ENCODE assay signal across 1 cellular context in the genomic region with DNA sequence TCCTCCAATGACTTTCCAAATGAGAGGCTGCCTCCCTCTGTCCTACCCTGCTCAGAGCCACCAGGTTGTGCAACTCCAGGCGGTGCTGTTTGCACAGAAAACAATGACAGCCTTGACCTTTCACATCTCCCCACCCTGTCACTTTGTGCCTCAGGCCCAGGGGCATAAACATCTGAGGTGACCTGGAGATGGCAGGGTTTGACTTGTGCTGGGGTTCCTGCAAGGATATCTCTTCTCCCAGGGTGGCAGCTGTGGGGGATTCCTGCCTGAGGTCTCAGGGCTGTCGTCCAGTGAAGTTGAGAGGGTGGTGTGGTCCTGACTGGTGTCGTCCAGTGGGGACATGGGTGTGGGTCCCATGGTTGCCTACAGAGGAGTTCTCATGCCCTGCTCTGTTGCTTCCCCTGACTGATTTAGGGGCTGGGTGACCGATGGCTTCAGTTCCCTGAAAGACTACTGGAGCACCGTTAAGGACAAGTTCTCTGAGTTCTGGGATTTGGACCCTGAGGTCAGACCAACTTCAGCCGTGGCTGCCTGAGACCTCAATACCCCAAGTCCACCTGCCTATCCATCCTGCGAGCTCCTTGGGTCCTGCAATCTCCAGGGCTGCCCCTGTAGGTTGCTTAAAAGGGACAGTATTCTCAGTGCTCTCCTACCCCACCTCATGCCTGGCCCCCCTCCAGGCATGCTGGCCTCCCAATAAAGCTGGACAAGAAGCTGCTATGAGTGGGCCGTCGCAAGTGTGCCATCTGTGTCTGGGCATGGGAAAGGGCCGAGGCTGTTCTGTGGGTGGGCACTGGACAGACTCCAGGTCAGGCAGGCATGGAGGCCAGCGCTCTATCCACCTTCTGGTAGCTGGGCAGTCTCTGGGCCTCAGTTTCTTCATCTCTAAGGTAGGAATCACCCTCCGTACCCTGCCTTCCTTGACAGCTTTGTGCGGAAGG.
TF ChIP-seq lines count a peak whose summit lies in the region.

No MANE protein-coding gene starts in this region.

TF ChIP-seq in HepG2, 621 proteins besides CTCF, POLR2A, EP300 and RAD21 (continued from another document and continues in another):
- TF ChIP-seq, protein P1, sequence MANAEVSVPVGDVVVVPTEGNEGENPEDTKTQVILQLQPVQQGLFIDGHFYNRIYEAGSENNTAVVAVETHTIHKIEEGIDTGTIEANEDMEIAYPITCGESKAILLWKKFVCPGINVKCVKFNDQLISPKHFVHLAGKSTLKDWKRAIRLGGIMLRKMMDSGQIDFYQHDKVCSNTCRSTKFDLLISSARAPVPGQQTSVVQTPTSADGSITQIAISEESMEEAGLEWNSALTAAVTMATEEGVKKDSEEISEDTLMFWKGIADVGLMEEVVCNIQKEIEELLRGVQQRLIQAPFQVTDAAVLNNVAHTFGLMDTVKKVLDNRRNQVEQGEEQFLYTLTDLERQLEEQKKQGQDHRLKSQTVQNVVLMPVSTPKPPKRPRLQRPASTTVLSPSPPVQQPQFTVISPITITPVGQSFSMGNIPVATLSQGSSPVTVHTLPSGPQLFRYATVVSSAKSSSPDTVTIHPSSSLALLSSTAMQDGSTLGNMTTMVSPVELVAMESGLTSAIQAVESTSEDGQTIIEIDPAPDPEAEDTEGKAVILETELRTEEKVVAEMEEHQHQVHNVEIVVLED (CRISPR knock-in tag; IDR thresholded peaks at IDR 0.05; ENCODE audit: borderline replicate concordance) = peak; percentile 56; the same call in 1 of the 2 replicates
- TF ChIP-seq SALL2 (CRISPR knock-in tag; IDR thresholded peaks at IDR 0.05) (peak; percentile 74; the same call in 1 of the 2 replicates), TAF15 (IDR thresholded peaks at IDR 0.05; ENCODE audit: low read depth, low read length, poor library complexity, severe bottlenecking) (no peak), SNRNP70 (IDR thresholded peaks at IDR 0.05; ENCODE audit: low read depth, low read length) (no peak), ZNF382 (CRISPR knock-in tag; IDR thresholded peaks at IDR 0.05; ENCODE audit: borderline replicate concordance) (no peak), ZNF605 (CRISPR knock-in tag; IDR thresholded peaks at IDR 0.05) (peak; percentile 88), ZNF768 (CRISPR knock-in tag; IDR thresholded peaks at IDR 0.05) (no peak), SRSF1 (optimal IDR thresholded peaks at IDR 0.05; ENCODE audit: low read depth, low read length) (no peak), POLR2G (IDR thresholded peaks at IDR 0.05; ENCODE audit: low read depth, low read length) (peak; percentile 59), DPF2 (CRISPR knock-in tag; IDR thresholded peaks at IDR 0.05; ENCODE audit: borderline replicate concordance, low read depth) (peak; percentile 98), PHF21A (CRISPR knock-in tag; IDR thresholded peaks at IDR 0.05) (peak; percentile 96), ZNF720 (CRISPR knock-in tag; IDR thresholded peaks at IDR 0.05) (no peak), NR2F6 (IDR thresholded peaks at IDR 0.05) (peak; percentile 100), NR2F6 (CRISPR knock-in tag; IDR thresholded peaks at IDR 0.05) (peak; percentile 100), REXO4 (CRISPR knock-in tag; IDR thresholded peaks at IDR 0.05; ENCODE audit: borderline replicate concordance) (peak; percentile 18; the same call in 1 of the 2 replicates), SP1 (IDR thresholded peaks at IDR 0.05) (no peak), SP1 (CRISPR knock-in tag; IDR thresholded peaks at IDR 0.05) (peak; percentile 56; the same call in 1 of the 2 replicates), ZNF788 (CRISPR knock-in tag; IDR thresholded peaks at IDR 0.05; ENCODE audit: borderline replicate concordance) (peak; percentile 93; the same call in 1 of the 2 replicates)
- TF ChIP-seq, protein P2, sequence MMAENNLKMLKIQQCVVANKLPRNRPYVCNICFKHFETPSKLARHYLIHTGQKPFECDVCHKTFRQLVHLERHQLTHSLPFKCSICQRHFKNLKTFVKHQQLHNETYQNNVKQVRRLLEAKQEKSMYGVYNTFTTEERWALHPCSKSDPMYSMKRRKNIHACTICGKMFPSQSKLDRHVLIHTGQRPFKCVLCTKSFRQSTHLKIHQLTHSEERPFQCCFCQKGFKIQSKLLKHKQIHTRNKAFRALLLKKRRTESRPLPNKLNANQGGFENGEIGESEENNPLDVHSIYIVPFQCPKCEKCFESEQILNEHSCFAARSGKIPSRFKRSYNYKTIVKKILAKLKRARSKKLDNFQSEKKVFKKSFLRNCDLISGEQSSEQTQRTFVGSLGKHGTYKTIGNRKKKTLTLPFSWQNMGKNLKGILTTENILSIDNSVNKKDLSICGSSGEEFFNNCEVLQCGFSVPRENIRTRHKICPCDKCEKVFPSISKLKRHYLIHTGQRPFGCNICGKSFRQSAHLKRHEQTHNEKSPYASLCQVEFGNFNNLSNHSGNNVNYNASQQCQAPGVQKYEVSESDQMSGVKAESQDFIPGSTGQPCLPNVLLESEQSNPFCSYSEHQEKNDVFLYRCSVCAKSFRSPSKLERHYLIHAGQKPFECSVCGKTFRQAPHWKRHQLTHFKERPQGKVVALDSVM (CRISPR knock-in tag; IDR thresholded peaks at IDR 0.05) = peak; percentile 95
- TF ChIP-seq, protein P3, sequence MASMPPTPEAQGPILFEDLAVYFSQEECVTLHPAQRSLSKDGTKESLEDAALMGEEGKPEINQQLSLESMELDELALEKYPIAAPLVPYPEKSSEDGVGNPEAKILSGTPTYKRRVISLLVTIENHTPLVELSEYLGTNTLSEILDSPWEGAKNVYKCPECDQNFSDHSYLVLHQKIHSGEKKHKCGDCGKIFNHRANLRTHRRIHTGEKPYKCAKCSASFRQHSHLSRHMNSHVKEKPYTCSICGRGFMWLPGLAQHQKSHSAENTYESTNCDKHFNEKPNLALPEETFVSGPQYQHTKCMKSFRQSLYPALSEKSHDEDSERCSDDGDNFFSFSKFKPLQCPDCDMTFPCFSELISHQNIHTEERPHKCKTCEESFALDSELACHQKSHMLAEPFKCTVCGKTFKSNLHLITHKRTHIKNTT (CRISPR knock-in tag; IDR thresholded peaks at IDR 0.05) = 0 out of 2 replicates have a peak, but pooled peaks have one; percentile 56
- TF ChIP-seq, protein P4, sequence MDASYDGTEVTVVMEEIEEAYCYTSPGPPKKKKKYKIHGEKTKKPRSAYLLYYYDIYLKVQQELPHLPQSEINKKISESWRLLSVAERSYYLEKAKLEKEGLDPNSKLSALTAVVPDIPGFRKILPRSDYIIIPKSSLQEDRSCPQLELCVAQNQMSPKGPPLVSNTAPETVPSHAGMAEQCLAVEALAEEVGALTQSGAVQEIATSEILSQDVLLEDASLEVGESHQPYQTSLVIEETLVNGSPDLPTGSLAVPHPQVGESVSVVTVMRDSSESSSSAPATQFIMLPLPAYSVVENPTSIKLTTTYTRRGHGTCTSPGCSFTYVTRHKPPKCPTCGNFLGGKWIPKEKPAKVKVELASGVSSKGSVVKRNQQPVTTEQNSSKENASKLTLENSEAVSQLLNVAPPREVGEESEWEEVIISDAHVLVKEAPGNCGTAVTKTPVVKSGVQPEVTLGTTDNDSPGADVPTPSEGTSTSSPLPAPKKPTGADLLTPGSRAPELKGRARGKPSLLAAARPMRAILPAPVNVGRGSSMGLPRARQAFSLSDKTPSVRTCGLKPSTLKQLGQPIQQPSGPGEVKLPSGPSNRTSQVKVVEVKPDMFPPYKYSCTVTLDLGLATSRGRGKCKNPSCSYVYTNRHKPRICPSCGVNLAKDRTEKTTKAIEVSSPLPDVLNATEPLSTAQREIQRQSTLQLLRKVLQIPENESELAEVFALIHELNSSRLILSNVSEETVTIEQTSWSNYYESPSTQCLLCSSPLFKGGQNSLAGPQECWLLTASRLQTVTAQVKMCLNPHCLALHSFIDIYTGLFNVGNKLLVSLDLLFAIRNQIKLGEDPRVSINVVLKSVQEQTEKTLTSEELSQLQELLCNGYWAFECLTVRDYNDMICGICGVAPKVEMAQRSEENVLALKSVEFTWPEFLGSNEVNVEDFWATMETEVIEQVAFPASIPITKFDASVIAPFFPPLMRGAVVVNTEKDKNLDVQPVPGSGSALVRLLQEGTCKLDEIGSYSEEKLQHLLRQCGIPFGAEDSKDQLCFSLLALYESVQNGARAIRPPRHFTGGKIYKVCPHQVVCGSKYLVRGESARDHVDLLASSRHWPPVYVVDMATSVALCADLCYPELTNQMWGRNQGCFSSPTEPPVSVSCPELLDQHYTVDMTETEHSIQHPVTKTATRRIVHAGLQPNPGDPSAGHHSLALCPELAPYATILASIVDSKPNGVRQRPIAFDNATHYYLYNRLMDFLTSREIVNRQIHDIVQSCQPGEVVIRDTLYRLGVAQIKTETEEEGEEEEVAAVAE (CRISPR knock-in tag; IDR thresholded peaks at IDR 0.05; ENCODE audit: borderline replicate concordance) = peak; percentile 95
- TF ChIP-seq, protein P5, sequence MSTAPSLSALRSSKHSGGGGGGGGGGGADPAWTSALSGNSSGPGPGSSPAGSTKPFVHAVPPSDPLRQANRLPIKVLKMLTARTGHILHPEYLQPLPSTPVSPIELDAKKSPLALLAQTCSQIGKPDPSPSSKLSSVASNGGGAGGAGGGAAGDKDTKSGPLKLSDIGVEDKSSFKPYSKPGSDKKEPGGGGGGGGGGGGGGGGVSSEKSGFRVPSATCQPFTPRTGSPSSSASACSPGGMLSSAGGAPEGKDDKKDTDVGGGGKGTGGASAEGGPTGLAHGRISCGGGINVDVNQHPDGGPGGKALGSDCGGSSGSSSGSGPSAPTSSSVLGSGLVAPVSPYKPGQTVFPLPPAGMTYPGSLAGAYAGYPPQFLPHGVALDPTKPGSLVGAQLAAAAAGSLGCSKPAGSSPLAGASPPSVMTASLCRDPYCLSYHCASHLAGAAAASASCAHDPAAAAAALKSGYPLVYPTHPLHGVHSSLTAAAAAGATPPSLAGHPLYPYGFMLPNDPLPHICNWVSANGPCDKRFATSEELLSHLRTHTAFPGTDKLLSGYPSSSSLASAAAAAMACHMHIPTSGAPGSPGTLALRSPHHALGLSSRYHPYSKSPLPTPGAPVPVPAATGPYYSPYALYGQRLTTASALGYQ (CRISPR knock-in tag; IDR thresholded peaks at IDR 0.05) = peak; percentile 97
- TF ChIP-seq, protein P6, sequence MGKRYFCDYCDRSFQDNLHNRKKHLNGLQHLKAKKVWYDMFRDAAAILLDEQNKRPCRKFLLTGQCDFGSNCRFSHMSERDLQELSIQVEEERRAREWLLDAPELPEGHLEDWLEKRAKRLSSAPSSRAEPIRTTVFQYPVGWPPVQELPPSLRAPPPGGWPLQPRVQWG (CRISPR knock-in tag; IDR thresholded peaks at IDR 0.05; ENCODE audit: borderline replicate concordance, low read depth) = no peak
- TF ChIP-seq, protein P7, sequence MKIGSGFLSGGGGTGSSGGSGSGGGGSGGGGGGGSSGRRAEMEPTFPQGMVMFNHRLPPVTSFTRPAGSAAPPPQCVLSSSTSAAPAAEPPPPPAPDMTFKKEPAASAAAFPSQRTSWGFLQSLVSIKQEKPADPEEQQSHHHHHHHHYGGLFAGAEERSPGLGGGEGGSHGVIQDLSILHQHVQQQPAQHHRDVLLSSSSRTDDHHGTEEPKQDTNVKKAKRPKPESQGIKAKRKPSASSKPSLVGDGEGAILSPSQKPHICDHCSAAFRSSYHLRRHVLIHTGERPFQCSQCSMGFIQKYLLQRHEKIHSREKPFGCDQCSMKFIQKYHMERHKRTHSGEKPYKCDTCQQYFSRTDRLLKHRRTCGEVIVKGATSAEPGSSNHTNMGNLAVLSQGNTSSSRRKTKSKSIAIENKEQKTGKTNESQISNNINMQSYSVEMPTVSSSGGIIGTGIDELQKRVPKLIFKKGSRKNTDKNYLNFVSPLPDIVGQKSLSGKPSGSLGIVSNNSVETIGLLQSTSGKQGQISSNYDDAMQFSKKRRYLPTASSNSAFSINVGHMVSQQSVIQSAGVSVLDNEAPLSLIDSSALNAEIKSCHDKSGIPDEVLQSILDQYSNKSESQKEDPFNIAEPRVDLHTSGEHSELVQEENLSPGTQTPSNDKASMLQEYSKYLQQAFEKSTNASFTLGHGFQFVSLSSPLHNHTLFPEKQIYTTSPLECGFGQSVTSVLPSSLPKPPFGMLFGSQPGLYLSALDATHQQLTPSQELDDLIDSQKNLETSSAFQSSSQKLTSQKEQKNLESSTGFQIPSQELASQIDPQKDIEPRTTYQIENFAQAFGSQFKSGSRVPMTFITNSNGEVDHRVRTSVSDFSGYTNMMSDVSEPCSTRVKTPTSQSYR (CRISPR knock-in tag; IDR thresholded peaks at IDR 0.05; ENCODE audit: borderline replicate concordance) = peak; percentile 87; the same call in 1 of the 2 replicates
- TF ChIP-seq, protein P8, sequence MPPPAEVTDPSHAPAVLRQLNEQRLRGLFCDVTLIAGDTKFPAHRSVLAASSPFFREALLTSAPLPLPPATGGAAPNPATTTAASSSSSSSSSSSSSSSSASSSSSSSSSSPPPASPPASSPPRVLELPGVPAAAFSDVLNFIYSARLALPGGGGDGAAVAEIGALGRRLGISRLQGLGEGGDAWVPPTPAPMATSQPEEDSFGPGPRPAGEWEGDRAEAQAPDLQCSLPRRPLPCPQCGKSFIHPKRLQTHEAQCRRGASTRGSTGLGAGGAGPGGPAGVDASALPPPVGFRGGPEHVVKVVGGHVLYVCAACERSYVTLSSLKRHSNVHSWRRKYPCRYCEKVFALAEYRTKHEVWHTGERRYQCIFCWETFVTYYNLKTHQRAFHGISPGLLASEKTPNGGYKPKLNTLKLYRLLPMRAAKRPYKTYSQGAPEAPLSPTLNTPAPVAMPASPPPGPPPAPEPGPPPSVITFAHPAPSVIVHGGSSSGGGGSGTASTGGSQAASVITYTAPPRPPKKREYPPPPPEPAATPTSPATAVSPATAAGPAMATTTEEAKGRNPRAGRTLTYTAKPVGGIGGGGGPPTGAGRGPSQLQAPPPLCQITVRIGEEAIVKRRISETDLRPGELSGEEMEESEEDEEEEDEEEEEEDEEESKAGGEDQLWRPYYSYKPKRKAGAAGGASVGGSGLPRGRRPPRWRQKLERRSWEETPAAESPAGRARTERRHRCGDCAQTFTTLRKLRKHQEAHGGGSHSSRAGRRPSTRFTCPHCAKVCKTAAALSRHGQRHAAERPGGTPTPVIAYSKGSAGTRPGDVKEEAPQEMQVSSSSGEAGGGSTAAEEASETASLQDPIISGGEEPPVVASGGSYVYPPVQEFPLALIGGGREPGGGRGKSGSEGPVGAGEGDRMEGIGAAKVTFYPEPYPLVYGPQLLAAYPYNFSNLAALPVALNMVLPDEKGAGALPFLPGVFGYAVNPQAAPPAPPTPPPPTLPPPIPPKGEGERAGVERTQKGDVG (CRISPR knock-in tag; IDR thresholded peaks at IDR 0.05; ENCODE audit: borderline replicate concordance) = peak; percentile 97
- TF ChIP-seq, protein P9, sequence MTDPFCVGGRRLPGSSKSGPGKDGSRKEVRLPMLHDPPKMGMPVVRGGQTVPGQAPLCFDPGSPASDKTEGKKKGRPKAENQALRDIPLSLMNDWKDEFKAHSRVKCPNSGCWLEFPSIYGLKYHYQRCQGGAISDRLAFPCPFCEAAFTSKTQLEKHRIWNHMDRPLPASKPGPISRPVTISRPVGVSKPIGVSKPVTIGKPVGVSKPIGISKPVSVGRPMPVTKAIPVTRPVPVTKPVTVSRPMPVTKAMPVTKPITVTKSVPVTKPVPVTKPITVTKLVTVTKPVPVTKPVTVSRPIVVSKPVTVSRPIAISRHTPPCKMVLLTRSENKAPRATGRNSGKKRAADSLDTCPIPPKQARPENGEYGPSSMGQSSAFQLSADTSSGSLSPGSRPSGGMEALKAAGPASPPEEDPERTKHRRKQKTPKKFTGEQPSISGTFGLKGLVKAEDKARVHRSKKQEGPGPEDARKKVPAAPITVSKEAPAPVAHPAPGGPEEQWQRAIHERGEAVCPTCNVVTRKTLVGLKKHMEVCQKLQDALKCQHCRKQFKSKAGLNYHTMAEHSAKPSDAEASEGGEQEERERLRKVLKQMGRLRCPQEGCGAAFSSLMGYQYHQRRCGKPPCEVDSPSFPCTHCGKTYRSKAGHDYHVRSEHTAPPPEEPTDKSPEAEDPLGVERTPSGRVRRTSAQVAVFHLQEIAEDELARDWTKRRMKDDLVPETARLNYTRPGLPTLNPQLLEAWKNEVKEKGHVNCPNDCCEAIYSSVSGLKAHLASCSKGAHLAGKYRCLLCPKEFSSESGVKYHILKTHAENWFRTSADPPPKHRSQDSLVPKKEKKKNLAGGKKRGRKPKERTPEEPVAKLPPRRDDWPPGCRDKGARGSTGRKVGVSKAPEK (CRISPR knock-in tag; IDR thresholded peaks at IDR 0.05; ENCODE audit: borderline replicate concordance) = no peak
